In the genomic region with DNA sequence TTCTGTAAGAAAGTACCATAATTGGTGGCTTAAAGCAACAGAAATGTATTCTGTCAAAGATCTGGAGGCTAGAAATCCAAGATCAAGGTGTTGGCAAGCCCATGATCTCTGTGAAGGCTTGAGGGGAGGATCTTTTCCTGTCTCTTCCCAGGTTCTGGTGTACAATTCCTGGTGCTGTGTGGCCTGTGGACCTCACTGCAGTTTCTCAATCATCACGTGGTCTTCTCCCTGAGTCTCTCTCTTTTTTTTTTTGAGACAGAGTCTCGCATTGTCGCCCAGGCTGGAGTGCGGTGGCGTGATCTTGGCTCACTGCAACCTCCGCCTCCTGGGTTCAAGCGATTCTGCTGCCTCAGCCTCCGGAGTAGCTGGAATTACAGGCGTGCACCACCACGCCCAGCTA, we compare ENCODE assay signal across 1 cellular context. TPM values are rescaled to one million over a fixed set of nuclear protein-coding genes. Genes with fewer than 3 reads are reported as not detected.
"Had no signal": no experiment of that assay in that cellular context is flagged by ENCODE, and none has a peak within 500 bp of the region (broad histone marks: within the 10 kb centered on the region; RNA-seq: fewer than 3 reads in every experiment).

No MANE protein-coding gene starts in this region.

RNA-seq across cellular contexts. Expression of a gene that starts 12.7 kb away (rescaled TPM):
- polyA plus RNA-seq: immature natural killer cell had no signal

RNA-seq across cellular contexts. Expression of a gene that starts 52.2 kb away (rescaled TPM):
- polyA plus RNA-seq: immature natural killer cell had no signal
